28 cellular contexts compared by ENCODE assay signal in genomic region chr18:45731706-45732105, GRCh38. TPM values are rescaled to one million over a fixed set of nuclear protein-coding genes. Genes with fewer than 3 reads are reported as not detected.
"Had no signal": no experiment of that assay in that cellular context is flagged by ENCODE, and none has a peak within 500 bp of the region (broad histone marks: within the 10 kb centered on the region; RNA-seq: fewer than 3 reads in every experiment).

No MANE protein-coding gene starts in this region.

- H3K27ac ChIP-seq: coronary artery, gastrocnemius medialis, heart right ventricle, left lung, lower lobe of right lung, neural progenitor cell, pancreas, testis, upper lobe of right lung, vagina had no signal

- H3K9me3 ChIP-seq: gastrocnemius medialis, heart right ventricle, left lung, lower lobe of right lung, pancreas, testis, tibial nerve, upper lobe of right lung, vagina had no signal

- H3K27me3 Mint-ChIP-seq: memory B cell; natural killer cell treated with Interleukin-12 subunit alpha and Interleukin-12 subunit beta and Interleukin-15 and Interleukin-18, amount 100 ng/mL, for 72 hours; stimulated activated naive B cell treated with anti-CD40 and anti-IgM and Interleukin-4, amounts not matched to agents 10 μg/mL and 1 μg/mL and 100 μg/mL, for 72 hours; stimulated activated naive CD8-positive, alpha-beta T cell treated with anti-CD3 and anti-CD28 coated beads, Interleukin-15, amount 100 ng/mL, for 72 hours had no signal

- H3K4me3 Mint-ChIP-seq: endodermal cell; memory B cell; natural killer cell treated with Interleukin-12 subunit alpha and Interleukin-12 subunit beta and Interleukin-15 and Interleukin-18, amount 100 ng/mL, for 72 hours; neural progenitor cell; stimulated activated naive B cell treated with anti-CD40 and anti-IgM and Interleukin-4, amounts not matched to agents 10 μg/mL and 1 μg/mL and 100 μg/mL, for 72 hours; stimulated activated naive CD8-positive, alpha-beta T cell treated with anti-CD3 and anti-CD28 coated beads, Interleukin-15, amount 100 ng/mL, for 72 hours had no signal

- H3K27ac Mint-ChIP-seq: endodermal cell; memory B cell; natural killer cell treated with Interleukin-12 subunit alpha and Interleukin-12 subunit beta and Interleukin-15 and Interleukin-18, amount 100 ng/mL, for 72 hours; neural progenitor cell; progenitor cell of endocrine pancreas; stimulated activated naive B cell treated with anti-CD40 and anti-IgM and Interleukin-4, amounts not matched to agents 10 μg/mL and 1 μg/mL and 100 μg/mL, for 72 hours had no signal

- DNase-seq: effector CD4-positive, alpha-beta T cell; endodermal cell; erythroblast; gastrocnemius medialis; heart right ventricle; hypothalamus; islet precursor cell; left lung; lower lobe of right lung; midbrain; occipital lobe; pancreas; right cardiac atrium; stimulated activated CD4-positive, alpha-beta T cell treated with anti-CD3 and anti-CD28 coated beads, Interleukin-2, amount 100 ng/mL, for 24 hours; stimulated activated CD4-positive, alpha-beta T cell treated with anti-CD3 and anti-CD28 coated beads, Interleukin-4, amount 100 ng/mL, for 4 hours; stimulated activated naive B cell treated with anti-CD40 and anti-IgM and Interleukin-4, amounts not matched to agents 10 μg/mL and 1 μg/mL and 100 μg/mL, for 72 hours; stimulated activated naive CD8-positive, alpha-beta T cell treated with anti-CD3 and anti-CD28 coated beads, Interleukin-15, amount 100 ng/mL, for 72 hours; testis; upper lobe of right lung had no signal

- H3K9ac ChIP-seq: neural progenitor cell had no signal

- H3K36me3 Mint-ChIP-seq: natural killer cell treated with Interleukin-12 subunit alpha and Interleukin-12 subunit beta and Interleukin-15 and Interleukin-18, amount 100 ng/mL, for 72 hours; neural progenitor cell; stimulated activated naive B cell treated with anti-CD40 and anti-IgM and Interleukin-4, amounts not matched to agents 10 μg/mL and 1 μg/mL and 100 μg/mL, for 72 hours had no signal

- FAIRE-seq: endothelial cell of umbilical vein, pancreas had no signal

- H3K4me2 ChIP-seq: neural progenitor cell had no signal

- ATAC-seq: gastrocnemius medialis; heart right ventricle; left lung; lower lobe of right lung; natural killer cell treated with Interleukin-12 subunit alpha and Interleukin-12 subunit beta and Interleukin-15 and Interleukin-18, amount 100 ng/mL, for 72 hours; pancreas; right cardiac atrium; stimulated activated naive B cell treated with anti-CD40 and anti-IgM and Interleukin-4, amounts not matched to agents 10 μg/mL and 1 μg/mL and 100 μg/mL, for 72 hours; stimulated activated naive CD8-positive, alpha-beta T cell treated with anti-CD3 and anti-CD28 coated beads, Interleukin-15, amount 100 ng/mL, for 72 hours; upper lobe of right lung had no signal

- H3K4me3 ChIP-seq: coronary artery, gastrocnemius medialis, heart right ventricle, left lung, lower lobe of right lung, neural progenitor cell, pancreas, testis, tibial nerve, upper lobe of right lung, vagina had no signal

- H3K9me3 Mint-ChIP-seq: endodermal cell; memory B cell; natural killer cell treated with Interleukin-12 subunit alpha and Interleukin-12 subunit beta and Interleukin-15 and Interleukin-18, amount 100 ng/mL, for 72 hours; neural progenitor cell; stimulated activated naive B cell treated with anti-CD40 and anti-IgM and Interleukin-4, amounts not matched to agents 10 μg/mL and 1 μg/mL and 100 μg/mL, for 72 hours; stimulated activated naive CD8-positive, alpha-beta T cell treated with anti-CD3 and anti-CD28 coated beads, Interleukin-15, amount 100 ng/mL, for 72 hours had no signal

- H3K36me3 ChIP-seq: gastrocnemius medialis, heart right ventricle, left lung, lower lobe of right lung, neural progenitor cell, pancreas, tibial nerve, upper lobe of right lung, vagina had no signal

- H3K4me1 Mint-ChIP-seq: endodermal cell; memory B cell; neural progenitor cell; stimulated activated naive B cell treated with anti-CD40 and anti-IgM and Interleukin-4, amounts not matched to agents 10 μg/mL and 1 μg/mL and 100 μg/mL, for 72 hours; stimulated activated naive CD8-positive, alpha-beta T cell treated with anti-CD3 and anti-CD28 coated beads, Interleukin-15, amount 100 ng/mL, for 72 hours had no signal

- H3K4me1 ChIP-seq: gastrocnemius medialis, left lung, lower lobe of right lung, neural progenitor cell, testis, upper lobe of right lung, vagina had no signal

- H3K27me3 ChIP-seq: gastrocnemius medialis, heart right ventricle, left lung, neural progenitor cell, pancreas, testis, tibial nerve, upper lobe of right lung, vagina had no signal

RNA-seq across cellular contexts. Expression of gene SLC14A1, which starts 7.7 kb away (rescaled TPM):
- total RNA-seq: dermis microvascular lymphatic vessel endothelial cell, endodermal cell, endothelial cell of umbilical vein had no signal
- polyA plus RNA-seq: endothelial cell of umbilical vein had no signal
